ENCODE assay signal across 1 cellular context in the genomic region with DNA sequence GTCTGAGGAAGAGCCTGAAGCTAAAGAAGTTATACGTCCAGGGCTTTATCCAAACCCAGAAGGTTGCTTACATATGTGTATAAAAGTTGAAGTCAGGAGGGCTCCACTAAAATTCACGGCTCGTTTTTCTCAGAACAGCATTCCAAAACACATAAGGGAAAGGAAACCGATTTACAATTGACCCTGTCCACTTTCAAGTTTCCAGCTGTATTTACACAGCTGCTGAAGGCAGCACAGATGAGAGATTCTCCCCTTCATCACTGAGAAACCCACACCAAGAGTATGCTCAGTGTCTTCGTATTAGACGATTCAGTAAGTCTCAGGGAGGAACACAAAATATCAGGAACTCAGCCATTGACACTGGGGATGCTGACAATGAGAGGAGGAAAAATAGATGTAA.
TF ChIP-seq lines count a peak whose summit lies in the region.

No MANE protein-coding gene starts in this region.

TF ChIP-seq in IMR-90, 13 proteins besides CTCF, POLR2A, EP300 and RAD21:
- TF ChIP-seq MXI1 (IDR thresholded peaks at IDR 0.05; ENCODE audit: borderline replicate concordance, low read depth, low read length) = no peak
- no peak for TF ChIP-seq RCOR1 (IDR thresholded peaks at IDR 0.05; ENCODE audit: insufficient replicate concordance, low read length)
- TF ChIP-seq NFE2L2 (IDR thresholded peaks at IDR 0.05; ENCODE audit: low read depth, low read length) = no peak
- TF ChIP-seq MAZ (IDR thresholded peaks at IDR 0.05; ENCODE audit: borderline replicate concordance, low read depth, low read length) = no peak
- TF ChIP-seq, protein P1, sequence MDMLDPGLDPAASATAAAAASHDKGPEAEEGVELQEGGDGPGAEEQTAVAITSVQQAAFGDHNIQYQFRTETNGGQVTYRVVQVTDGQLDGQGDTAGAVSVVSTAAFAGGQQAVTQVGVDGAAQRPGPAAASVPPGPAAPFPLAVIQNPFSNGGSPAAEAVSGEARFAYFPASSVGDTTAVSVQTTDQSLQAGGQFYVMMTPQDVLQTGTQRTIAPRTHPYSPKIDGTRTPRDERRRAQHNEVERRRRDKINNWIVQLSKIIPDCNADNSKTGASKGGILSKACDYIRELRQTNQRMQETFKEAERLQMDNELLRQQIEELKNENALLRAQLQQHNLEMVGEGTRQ (IDR thresholded peaks at IDR 0.05; ENCODE audit: low read depth, low read length) = no peak
- no peak for TF ChIP-seq CHD1 (IDR thresholded peaks at IDR 0.05; ENCODE audit: low read depth, low read length)
- TF ChIP-seq, protein P2, sequence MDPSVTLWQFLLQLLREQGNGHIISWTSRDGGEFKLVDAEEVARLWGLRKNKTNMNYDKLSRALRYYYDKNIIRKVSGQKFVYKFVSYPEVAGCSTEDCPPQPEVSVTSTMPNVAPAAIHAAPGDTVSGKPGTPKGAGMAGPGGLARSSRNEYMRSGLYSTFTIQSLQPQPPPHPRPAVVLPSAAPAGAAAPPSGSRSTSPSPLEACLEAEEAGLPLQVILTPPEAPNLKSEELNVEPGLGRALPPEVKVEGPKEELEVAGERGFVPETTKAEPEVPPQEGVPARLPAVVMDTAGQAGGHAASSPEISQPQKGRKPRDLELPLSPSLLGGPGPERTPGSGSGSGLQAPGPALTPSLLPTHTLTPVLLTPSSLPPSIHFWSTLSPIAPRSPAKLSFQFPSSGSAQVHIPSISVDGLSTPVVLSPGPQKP (IDR thresholded peaks at IDR 0.05; ENCODE audit: borderline replicate concordance, low read depth, low read length) = no peak
- TF ChIP-seq SMC3 (IDR thresholded peaks at IDR 0.05; ENCODE audit: low read depth, low read length) = no peak
- TF ChIP-seq MAFK (IDR thresholded peaks at IDR 0.05; ENCODE audit: low read depth, low read length) = no peak
- no peak for TF ChIP-seq BHLHE40 (IDR thresholded peaks at IDR 0.05; ENCODE audit: low read depth, low read length)
- TF ChIP-seq RFX5 (IDR thresholded peaks at IDR 0.05; ENCODE audit: low read depth, low read length) = no peak
- TF ChIP-seq CEBPB (IDR thresholded peaks at IDR 0.05; ENCODE audit: low read depth, low read length) = no peak
- no peak for TF ChIP-seq FOS (IDR thresholded peaks at IDR 0.05; ENCODE audit: low read depth, low read length)
